Comparison of ENCODE assay signal across 26 cellular contexts in the genomic region with DNA sequence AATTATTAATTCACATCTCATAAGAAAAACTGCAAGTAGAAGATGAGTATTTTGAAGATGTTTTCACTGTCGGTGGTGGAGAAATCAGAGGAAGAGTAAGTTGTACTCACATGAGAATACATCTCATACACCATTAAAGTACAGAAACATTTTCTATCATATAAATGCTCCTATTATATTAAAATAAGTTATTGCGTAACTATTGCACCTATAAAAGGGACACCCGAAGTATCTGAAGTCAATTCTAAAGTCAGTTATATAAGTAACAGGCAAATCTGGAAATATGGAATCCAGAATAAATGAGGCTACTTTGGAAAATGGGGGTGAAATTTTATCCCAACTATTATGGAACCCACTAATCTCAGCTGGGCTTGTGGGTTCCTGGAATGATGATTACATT.
"Had no signal": no experiment of that assay in that cellular context is flagged by ENCODE, and none has a peak within 500 bp of the region (broad histone marks: within the 10 kb centered on the region; RNA-seq: fewer than 3 reads in every experiment).

No MANE protein-coding gene starts in this region.

- H3K27ac Mint-ChIP-seq: activated CD4-positive, alpha-beta memory T cell treated with anti-CD3 and anti-CD28 coated beads, Interleukin-2, amount 10 ng/mL, durations not matched to agents 7 days and 5 days; activated CD4-positive, alpha-beta T cell treated with anti-CD3 and anti-CD28 coated beads for 36 hours had no signal

- H3K36me3 ChIP-seq: adrenal gland, WERI-Rb-1 had no signal

- H3K9me3 ChIP-seq: adrenal gland had no signal

- H3K4me3 ChIP-seq: adrenal gland had no signal

- H3K27ac ChIP-seq: adrenal gland, KMS-11, WERI-Rb-1 had no signal

- H3K9ac ChIP-seq: KMS-11 had no signal

- H3K4me2 ChIP-seq: KMS-11 had no signal

- FAIRE-seq: bronchial epithelial cell had no signal

- H3K9me3 Mint-ChIP-seq: activated CD4-positive, alpha-beta memory T cell treated with anti-CD3 and anti-CD28 coated beads, Interleukin-2, amount 10 ng/mL, durations not matched to agents 7 days and 5 days had no signal

- DNase-seq: activated CD4-positive, alpha-beta memory T cell treated with anti-CD3 and anti-CD28 coated beads, Interleukin-2, amount 10 ng/mL, durations not matched to agents 7 days and 5 days; activated CD4-positive, alpha-beta T cell treated with anti-CD3 and anti-CD28 coated beads for 36 hours; activated CD4-positive, alpha-beta T cell treated with anti-CD3 and anti-CD28 coated beads, Interleukin-2, amount 50 U/mL, for 1 hour; activated CD8-positive, alpha-beta memory T cell treated with anti-CD3 and anti-CD28 coated beads, Interleukin-2, amount 50 U/mL, for 48 hours; activated effector memory CD4-positive, alpha-beta T cell treated with anti-CD3 and anti-CD28 coated beads, Interleukin-2, amount 50 U/mL, for 16 hours; activated naive CD4-positive, alpha-beta T cell treated with Interleukin-2 at 50 U/mL for 16 hours; activated T-cell treated with anti-CD3 and anti-CD28 coated beads, Interleukin-2, amount 50 U/mL, for 1 hour; adrenal gland; aorta; central memory CD4-positive, alpha-beta T cell; NCI-H1092; NCI-H1417; NCI-H1694; NCI-H2029; NCI-H2107; NCI-H2171 treated with DMSO at 0.1 percent for 48 hours; NCI-H345; NCI-H510A; NCI-H526 treated with DMSO at 0.1 percent for 48 hours; NCI-H82; SIG-M5; T-helper 1 cell; WERI-Rb-1 had no signal

- H3K27me3 Mint-ChIP-seq: activated CD4-positive, alpha-beta memory T cell treated with anti-CD3 and anti-CD28 coated beads, Interleukin-2, amount 10 ng/mL, durations not matched to agents 7 days and 5 days; activated CD4-positive, alpha-beta T cell treated with anti-CD3 and anti-CD28 coated beads for 36 hours had no signal

- H3K4me1 ChIP-seq: adrenal gland had no signal

- ATAC-seq: activated CD4-positive, alpha-beta T cell treated with anti-CD3 and anti-CD28 coated beads for 36 hours; activated naive CD4-positive, alpha-beta T cell treated with anti-CD3 and anti-CD28 coated beads, Interleukin-2, amount 50 U/mL, for 72 hours had no signal

- H3K4me3 Mint-ChIP-seq: activated CD4-positive, alpha-beta memory T cell treated with anti-CD3 and anti-CD28 coated beads, Interleukin-2, amount 10 ng/mL, durations not matched to agents 7 days and 5 days; activated CD4-positive, alpha-beta T cell treated with anti-CD3 and anti-CD28 coated beads for 36 hours had no signal

- H3K27me3 ChIP-seq: adrenal gland had no signal
